In the genomic region with DNA sequence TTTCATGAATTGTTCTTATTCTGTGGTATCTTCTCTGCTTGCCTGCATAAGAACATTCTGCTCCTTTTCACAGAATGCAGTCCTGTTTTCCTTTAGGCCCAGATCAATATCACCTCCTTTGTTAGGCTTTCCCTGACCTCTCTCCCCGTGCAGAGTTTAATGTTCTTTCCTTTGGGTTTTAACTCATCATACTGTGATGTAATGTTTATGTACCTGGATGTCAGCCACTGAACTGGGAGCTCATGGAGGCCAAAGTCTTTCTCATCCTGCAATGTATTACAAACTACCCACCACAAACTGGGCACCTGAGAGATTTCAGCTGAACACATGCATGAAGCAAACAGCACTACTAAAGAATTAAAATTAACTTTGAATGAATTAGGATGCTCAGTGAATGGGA, we compare ENCODE assay signal across 22 cellular contexts.
"Had no signal": no experiment of that assay in that cellular context is flagged by ENCODE, and none has a peak within 500 bp of the region (broad histone marks: within the 10 kb centered on the region; RNA-seq: fewer than 3 reads in every experiment).

No MANE protein-coding gene starts in this region.

- H3K27ac ChIP-seq: epithelial cell of prostate, esophagus muscularis mucosa, gastroesophageal sphincter, ovary, spleen, thoracic aorta, transverse colon had no signal

- H3K9me3 Mint-ChIP-seq: central memory CD8-positive, alpha-beta T cell; effector memory CD8-positive, alpha-beta T cell; natural killer cell; neural crest cell; stimulated activated memory B cell treated with anti-CD40 and anti-IgM and Interleukin-4, amounts not matched to agents 10 μg/mL and 1 μg/mL and 100 μg/mL, for 72 hours; stimulated activated naive CD8-positive, alpha-beta T cell treated with anti-CD3 and anti-CD28 coated beads, Interleukin-15, Interleukin-2, amounts not matched to agents 100 ng/mL and 50 ng/mL, for 24 hours had no signal

- H3K27me3 ChIP-seq: esophagus muscularis mucosa, gastroesophageal sphincter, ovary, transverse colon had no signal

- H3K27ac Mint-ChIP-seq: dendritic cell treated with granulocyte-macrophage colony-stimulating factor and Interleukin-4, amounts not matched to agents 40 ng/mL and 50 ng/mL, for 4 days; effector memory CD8-positive, alpha-beta T cell; natural killer cell; stimulated activated memory B cell treated with anti-CD40 and anti-IgM and Interleukin-4, amounts not matched to agents 10 μg/mL and 1 μg/mL and 100 μg/mL, for 72 hours; stimulated activated naive CD8-positive, alpha-beta T cell treated with anti-CD3 and anti-CD28 coated beads, Interleukin-15, Interleukin-2, amounts not matched to agents 100 ng/mL and 50 ng/mL, for 24 hours had no signal

- H3K27me3 Mint-ChIP-seq: dendritic cell treated with granulocyte-macrophage colony-stimulating factor and Interleukin-4, amounts not matched to agents 40 ng/mL and 50 ng/mL, for 4 days had no signal

- H3K4me1 ChIP-seq: esophagus muscularis mucosa, gastroesophageal sphincter, spleen, transverse colon had no signal

- DNase-seq: effector memory CD8-positive, alpha-beta T cell; glutamatergic neuron; left colon; mucosa of descending colon; natural killer cell; nucleus accumbens; ovary; right cardiac atrium; spleen; stimulated activated CD4-positive, alpha-beta T cell treated with anti-CD3 and anti-CD28 coated beads, Interleukin-15, amount 100 ng/mL, for 24 hours; stimulated activated CD4-positive, alpha-beta T cell treated with anti-CD3 and anti-CD28 coated beads, Interleukin-1b, Interleukin-23, amount 100 ng/mL, for 48 hours; stimulated activated CD4-positive, alpha-beta T cell treated with anti-CD3 and anti-CD28 coated beads, Interleukin-4, amount 100 ng/mL, for 24 hours; transverse colon had no signal

- H3K4me1 Mint-ChIP-seq: central memory CD8-positive, alpha-beta T cell; natural killer cell; stimulated activated memory B cell treated with anti-CD40 and anti-IgM and Interleukin-4, amounts not matched to agents 10 μg/mL and 1 μg/mL and 100 μg/mL, for 72 hours had no signal

- H3K4me3 Mint-ChIP-seq: central memory CD8-positive, alpha-beta T cell; dendritic cell treated with granulocyte-macrophage colony-stimulating factor and Interleukin-4, amounts not matched to agents 40 ng/mL and 50 ng/mL, for 4 days; effector memory CD8-positive, alpha-beta T cell; natural killer cell; neural crest cell; stimulated activated memory B cell treated with anti-CD40 and anti-IgM and Interleukin-4, amounts not matched to agents 10 μg/mL and 1 μg/mL and 100 μg/mL, for 72 hours; stimulated activated naive CD8-positive, alpha-beta T cell treated with anti-CD3 and anti-CD28 coated beads, Interleukin-15, Interleukin-2, amounts not matched to agents 100 ng/mL and 50 ng/mL, for 24 hours had no signal

- H3K4me3 ChIP-seq: esophagus muscularis mucosa, gastroesophageal sphincter, mucosa of descending colon, ovary, spleen, thoracic aorta, transverse colon had no signal

- H3K36me3 ChIP-seq: esophagus muscularis mucosa, gastroesophageal sphincter, ovary, spleen, thoracic aorta, transverse colon had no signal

- H3K9me3 ChIP-seq: esophagus muscularis mucosa, gastroesophageal sphincter, mucosa of descending colon, ovary, spleen, thoracic aorta, transverse colon had no signal

- H3K36me3 Mint-ChIP-seq: natural killer cell; stimulated activated memory B cell treated with anti-CD40 and anti-IgM and Interleukin-4, amounts not matched to agents 10 μg/mL and 1 μg/mL and 100 μg/mL, for 72 hours had no signal

- ATAC-seq: effector memory CD8-positive, alpha-beta T cell; gastroesophageal sphincter; left colon; mucosa of descending colon; natural killer cell; right cardiac atrium; stimulated activated memory B cell treated with anti-CD40 and anti-IgM and Interleukin-4, amounts not matched to agents 10 μg/mL and 1 μg/mL and 100 μg/mL, for 72 hours had no signal
